Comparison of ENCODE assay signal across 26 cellular contexts in the genomic region with DNA sequence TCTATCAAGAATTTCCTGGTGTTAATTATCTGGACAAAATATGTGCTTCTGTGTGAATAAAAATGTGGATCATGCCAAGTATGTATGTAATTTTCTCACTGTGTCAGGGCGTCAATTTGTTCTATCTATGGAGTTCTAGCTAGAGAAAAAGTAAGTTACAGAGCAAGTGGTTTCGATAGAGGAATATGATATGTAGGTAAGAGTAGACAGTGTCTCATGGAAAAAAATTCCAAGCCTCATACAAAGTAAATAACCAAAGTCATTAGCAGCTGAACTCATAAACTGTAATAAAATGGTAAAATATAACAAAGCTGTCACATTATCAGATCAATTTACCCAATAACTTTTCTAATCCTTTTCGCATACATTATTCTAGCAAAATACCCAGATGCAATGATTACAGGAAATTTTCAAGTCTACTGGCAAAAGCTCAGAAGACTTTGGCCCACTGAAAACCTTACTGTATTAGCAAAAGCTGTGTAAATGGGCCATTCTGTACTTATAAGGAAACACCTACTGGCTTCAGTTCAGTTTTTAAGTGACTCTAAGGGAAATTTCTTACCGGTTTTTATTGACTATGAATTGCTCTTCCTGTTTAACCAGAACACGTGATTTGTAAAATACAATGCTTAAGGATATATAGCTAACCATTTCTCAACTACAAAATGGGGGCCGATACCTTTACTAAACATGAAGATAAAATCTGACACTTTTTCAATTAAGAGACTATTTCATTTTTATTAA.
"Had no signal": no experiment of that assay in that cellular context is flagged by ENCODE, and none has a peak within 500 bp of the region (broad histone marks: within the 10 kb centered on the region; RNA-seq: fewer than 3 reads in every experiment).

No MANE protein-coding gene starts in this region.

- H3K36me3 Mint-ChIP-seq: immature natural killer cell; naive thymus-derived CD8-positive, alpha-beta T cell; stimulated activated effector memory CD8-positive, alpha-beta T cell treated with anti-CD3 and anti-CD28 coated beads, Interleukin-12 subunit alpha, Interleukin-12 subunit beta, amount 100 ng/mL, for 72 hours; type B pancreatic cell had no signal

- H3K4me2 ChIP-seq: smooth muscle cell had no signal

- H3K36me3 ChIP-seq: esophagus muscularis mucosa, gastrocnemius medialis, neutrophil, sigmoid colon, suprapubic skin, thyroid gland had no signal

- ATAC-seq: gastrocnemius medialis; left cardiac atrium; left ventricle myocardium superior; naive thymus-derived CD8-positive, alpha-beta T cell; stimulated activated effector memory CD8-positive, alpha-beta T cell treated with anti-CD3 and anti-CD28 coated beads, Interleukin-12 subunit alpha, Interleukin-12 subunit beta, amount 100 ng/mL, for 72 hours; stimulated activated naive CD8-positive, alpha-beta T cell treated with anti-CD3 and anti-CD28 coated beads, Interleukin-15, Interleukin-2, amounts not matched to agents 100 U/mL and 50 U/mL, for 24 hours had no signal

- H3K4me1 ChIP-seq: esophagus muscularis mucosa, gastrocnemius medialis, sigmoid colon, suprapubic skin, thyroid gland had no signal

- H3K4me3 Mint-ChIP-seq: immature natural killer cell; naive thymus-derived CD8-positive, alpha-beta T cell; stimulated activated effector memory CD8-positive, alpha-beta T cell treated with anti-CD3 and anti-CD28 coated beads, Interleukin-12 subunit alpha, Interleukin-12 subunit beta, amount 100 ng/mL, for 72 hours; type B pancreatic cell had no signal

- DNase-seq: dorsolateral prefrontal cortex; effector CD8-positive, alpha-beta T cell; gastrocnemius medialis; glutamatergic neuron; immature natural killer cell; kidney; left cardiac atrium; left ventricle myocardium superior; mesendoderm; naive thymus-derived CD8-positive, alpha-beta T cell; posterior cingulate gyrus; sigmoid colon; stimulated activated CD4-positive, alpha-beta T cell treated with anti-CD3 and anti-CD28 coated beads, Interleukin-2, amount 100 ng/mL, for 48 hours; stimulated activated CD8-positive, alpha-beta memory T cell treated with anti-CD3 and anti-CD28 coated beads, Interleukin-4, amount 100 ng/mL, for 48 hours; stimulated activated naive CD8-positive, alpha-beta T cell treated with anti-CD3 and anti-CD28 coated beads, Interleukin-15, Interleukin-2, amounts not matched to agents 100 U/mL and 50 U/mL, for 24 hours; thyroid gland had no signal

- H3K27ac ChIP-seq: coronary artery, dorsolateral prefrontal cortex, epithelial cell of prostate, esophagus muscularis mucosa, gastrocnemius medialis, neutrophil, sigmoid colon, suprapubic skin, thyroid gland had no signal

- H3K4me3 ChIP-seq: coronary artery, dorsolateral prefrontal cortex, esophagus muscularis mucosa, gastrocnemius medialis, lung, sigmoid colon, smooth muscle cell, suprapubic skin, thyroid gland had no signal

- H3K4me1 Mint-ChIP-seq: immature natural killer cell; naive thymus-derived CD8-positive, alpha-beta T cell; stimulated activated effector memory CD8-positive, alpha-beta T cell treated with anti-CD3 and anti-CD28 coated beads, Interleukin-12 subunit alpha, Interleukin-12 subunit beta, amount 100 ng/mL, for 72 hours had no signal

- H3K27ac Mint-ChIP-seq: immature natural killer cell; naive thymus-derived CD8-positive, alpha-beta T cell; stimulated activated effector memory CD8-positive, alpha-beta T cell treated with anti-CD3 and anti-CD28 coated beads, Interleukin-12 subunit alpha, Interleukin-12 subunit beta, amount 100 ng/mL, for 72 hours; type B pancreatic cell had no signal

- H3K9me3 Mint-ChIP-seq: immature natural killer cell; naive thymus-derived CD8-positive, alpha-beta T cell; stimulated activated effector memory CD8-positive, alpha-beta T cell treated with anti-CD3 and anti-CD28 coated beads, Interleukin-12 subunit alpha, Interleukin-12 subunit beta, amount 100 ng/mL, for 72 hours; type B pancreatic cell had no signal

- H3K9me3 ChIP-seq: esophagus muscularis mucosa, gastrocnemius medialis, neutrophil, sigmoid colon, suprapubic skin, thyroid gland had no signal

- H3K27me3 ChIP-seq: dorsolateral prefrontal cortex, esophagus muscularis mucosa, gastrocnemius medialis, neutrophil, sigmoid colon, suprapubic skin, thyroid gland had no signal

- FAIRE-seq: kidney, urothelium cell line had no signal
